In genomic region chr6:105988321-105988720, GRCh38 we compare ENCODE assay signal across 1 cellular context.
TF ChIP-seq lines count a peak whose summit lies in the region.

No MANE protein-coding gene starts in this region.

TF ChIP-seq in SK-N-SH treated with all-trans-retinoic acid at 6 μM for 48 hours, 23 proteins besides CTCF, POLR2A, EP300 and RAD21 (continued from another document):
- TF ChIP-seq, protein P1, sequence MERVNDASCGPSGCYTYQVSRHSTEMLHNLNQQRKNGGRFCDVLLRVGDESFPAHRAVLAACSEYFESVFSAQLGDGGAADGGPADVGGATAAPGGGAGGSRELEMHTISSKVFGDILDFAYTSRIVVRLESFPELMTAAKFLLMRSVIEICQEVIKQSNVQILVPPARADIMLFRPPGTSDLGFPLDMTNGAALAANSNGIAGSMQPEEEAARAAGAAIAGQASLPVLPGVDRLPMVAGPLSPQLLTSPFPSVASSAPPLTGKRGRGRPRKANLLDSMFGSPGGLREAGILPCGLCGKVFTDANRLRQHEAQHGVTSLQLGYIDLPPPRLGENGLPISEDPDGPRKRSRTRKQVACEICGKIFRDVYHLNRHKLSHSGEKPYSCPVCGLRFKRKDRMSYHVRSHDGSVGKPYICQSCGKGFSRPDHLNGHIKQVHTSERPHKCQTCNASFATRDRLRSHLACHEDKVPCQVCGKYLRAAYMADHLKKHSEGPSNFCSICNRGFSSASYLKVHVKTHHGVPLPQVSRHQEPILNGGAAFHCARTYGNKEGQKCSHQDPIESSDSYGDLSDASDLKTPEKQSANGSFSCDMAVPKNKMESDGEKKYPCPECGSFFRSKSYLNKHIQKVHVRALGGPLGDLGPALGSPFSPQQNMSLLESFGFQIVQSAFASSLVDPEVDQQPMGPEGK (CRISPR knock-in tag; IDR thresholded peaks at IDR 0.05; ENCODE audit: borderline replicate concordance) = no peak
- no peak for TF ChIP-seq ZC3H10 (CRISPR knock-in tag; IDR thresholded peaks at IDR 0.05)
- TF ChIP-seq, protein P2, sequence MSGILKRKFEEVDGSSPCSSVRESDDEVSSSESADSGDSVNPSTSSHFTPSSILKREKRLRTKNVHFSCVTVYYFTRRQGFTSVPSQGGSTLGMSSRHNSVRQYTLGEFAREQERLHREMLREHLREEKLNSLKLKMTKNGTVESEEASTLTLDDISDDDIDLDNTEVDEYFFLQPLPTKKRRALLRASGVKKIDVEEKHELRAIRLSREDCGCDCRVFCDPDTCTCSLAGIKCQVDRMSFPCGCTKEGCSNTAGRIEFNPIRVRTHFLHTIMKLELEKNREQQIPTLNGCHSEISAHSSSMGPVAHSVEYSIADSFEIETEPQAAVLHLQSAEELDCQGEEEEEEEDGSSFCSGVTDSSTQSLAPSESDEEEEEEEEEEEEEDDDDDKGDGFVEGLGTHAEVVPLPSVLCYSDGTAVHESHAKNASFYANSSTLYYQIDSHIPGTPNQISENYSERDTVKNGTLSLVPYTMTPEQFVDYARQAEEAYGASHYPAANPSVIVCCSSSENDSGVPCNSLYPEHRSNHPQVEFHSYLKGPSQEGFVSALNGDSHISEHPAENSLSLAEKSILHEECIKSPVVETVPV (CRISPR knock-in tag; IDR thresholded peaks at IDR 0.05) = no peak
- TF ChIP-seq ISL1 (CRISPR knock-in tag; IDR thresholded peaks at IDR 0.05) = no peak
- no peak for TF ChIP-seq ESRRG (CRISPR knock-in tag; IDR thresholded peaks at IDR 0.05)
- TF ChIP-seq ARNTL (CRISPR knock-in tag; IDR thresholded peaks at IDR 0.05; ENCODE audit: borderline replicate concordance, low read depth) = no peak
- TF ChIP-seq ZNF8 (CRISPR knock-in tag; IDR thresholded peaks at IDR 0.05) = no peak
- no peak for TF ChIP-seq TOX (CRISPR knock-in tag; IDR thresholded peaks at IDR 0.05; ENCODE audit: borderline replicate concordance)
- no peak for TF ChIP-seq ZFP3 (CRISPR knock-in tag; IDR thresholded peaks at IDR 0.05)
- TF ChIP-seq BACH2 (CRISPR knock-in tag; IDR thresholded peaks at IDR 0.05; ENCODE audit: borderline replicate concordance) = no peak
- TF ChIP-seq ZNF565 (CRISPR knock-in tag; conservative IDR thresholded peaks at IDR 0.05; ENCODE audit: low read depth) = no peak
- TF ChIP-seq, protein P3, sequence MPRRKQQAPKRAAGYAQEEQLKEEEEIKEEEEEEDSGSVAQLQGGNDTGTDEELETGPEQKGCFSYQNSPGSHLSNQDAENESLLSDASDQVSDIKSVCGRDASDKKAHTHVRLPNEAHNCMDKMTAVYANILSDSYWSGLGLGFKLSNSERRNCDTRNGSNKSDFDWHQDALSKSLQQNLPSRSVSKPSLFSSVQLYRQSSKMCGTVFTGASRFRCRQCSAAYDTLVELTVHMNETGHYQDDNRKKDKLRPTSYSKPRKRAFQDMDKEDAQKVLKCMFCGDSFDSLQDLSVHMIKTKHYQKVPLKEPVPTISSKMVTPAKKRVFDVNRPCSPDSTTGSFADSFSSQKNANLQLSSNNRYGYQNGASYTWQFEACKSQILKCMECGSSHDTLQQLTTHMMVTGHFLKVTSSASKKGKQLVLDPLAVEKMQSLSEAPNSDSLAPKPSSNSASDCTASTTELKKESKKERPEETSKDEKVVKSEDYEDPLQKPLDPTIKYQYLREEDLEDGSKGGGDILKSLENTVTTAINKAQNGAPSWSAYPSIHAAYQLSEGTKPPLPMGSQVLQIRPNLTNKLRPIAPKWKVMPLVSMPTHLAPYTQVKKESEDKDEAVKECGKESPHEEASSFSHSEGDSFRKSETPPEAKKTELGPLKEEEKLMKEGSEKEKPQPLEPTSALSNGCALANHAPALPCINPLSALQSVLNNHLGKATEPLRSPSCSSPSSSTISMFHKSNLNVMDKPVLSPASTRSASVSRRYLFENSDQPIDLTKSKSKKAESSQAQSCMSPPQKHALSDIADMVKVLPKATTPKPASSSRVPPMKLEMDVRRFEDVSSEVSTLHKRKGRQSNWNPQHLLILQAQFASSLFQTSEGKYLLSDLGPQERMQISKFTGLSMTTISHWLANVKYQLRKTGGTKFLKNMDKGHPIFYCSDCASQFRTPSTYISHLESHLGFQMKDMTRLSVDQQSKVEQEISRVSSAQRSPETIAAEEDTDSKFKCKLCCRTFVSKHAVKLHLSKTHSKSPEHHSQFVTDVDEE (CRISPR knock-in tag; IDR thresholded peaks at IDR 0.05) = no peak
- TF ChIP-seq ZNF70 (CRISPR knock-in tag; IDR thresholded peaks at IDR 0.05) = no peak
